1 cellular context compared by ENCODE assay signal in genomic region chr11:76846441-76846840, GRCh38.
TF ChIP-seq lines count a peak whose summit lies in the region.

No MANE protein-coding gene starts in this region.

TF ChIP-seq in HEK293T, 16 proteins besides CTCF, POLR2A, EP300 and RAD21 (continued from another document):
- TF ChIP-seq PKNOX1 (IDR thresholded peaks at IDR 0.05): peak; percentile 42; the same call in 1 of the 2 replicates
